8 cellular contexts compared by ENCODE assay signal in genomic region chr5:126676195-126676624, GRCh38.
A peak's percentile ranks its signal among the peaks of the same experiment; 100 is the strongest.
DNase-seq lines count a peak whose midpoint lies in the region; ATAC-seq and TF ChIP-seq lines count a peak whose summit lies in the region.

No MANE protein-coding gene starts in this region.

- H2AFZ ChIP-seq in parathyroid adenoma, result no peak overlapping the region

- no peaks in the 10 kb centered on the region for H3K36me3 ChIP-seq in parathyroid adenoma (ENCODE audit: control insufficient read depth, insufficient read depth, low read length)
- H3K36me3 ChIP-seq in vagina, result no peaks in the 10 kb centered on the region

- H3K4me1 ChIP-seq in parathyroid adenoma (no peaks in the 10 kb centered on the region), vagina (no peaks in the 10 kb centered on the region)

- H3K36me3 Mint-ChIP-seq in activated T-helper 2 cell treated with anti-CD3 and anti-CD28 coated beads, Interferon-gamma antibody, Interleukin-2, Interleukin-4, amounts not matched to agents 10 μg/mL and 5 μg/mL and 100 μg/mL, durations not matched to agents 14 hours and 24 hours and 36 hours (ENCODE audit: low read depth), result no peaks in the 10 kb centered on the region

- H3K27ac Mint-ChIP-seq in activated T-helper 2 cell treated with anti-CD3 and anti-CD28 coated beads, Interferon-gamma antibody, Interleukin-2, Interleukin-4, amounts not matched to agents 10 μg/mL and 5 μg/mL and 100 μg/mL, durations not matched to agents 14 hours and 24 hours and 36 hours, result peak overlapping the region; percentile 8

- H3K27ac ChIP-seq in parathyroid adenoma (no peak overlapping the region), vagina (no peak overlapping the region)

- H3K4me2 ChIP-seq in parathyroid adenoma (ENCODE audit: low read length), result no peak overlapping the region

- H3K27me3 ChIP-seq in parathyroid adenoma (ENCODE audit: control insufficient read depth, insufficient read depth, low read length) (no peaks in the 10 kb centered on the region), vagina (no peaks in the 10 kb centered on the region)

- no peak overlapping the region for H3K4me3 Mint-ChIP-seq in activated T-helper 2 cell treated with anti-CD3 and anti-CD28 coated beads, Interferon-gamma antibody, Interleukin-2, Interleukin-4, amounts not matched to agents 10 μg/mL and 5 μg/mL and 100 μg/mL, durations not matched to agents 14 hours and 24 hours and 36 hours (ENCODE audit: low read depth)

- H3K4me3 ChIP-seq in parathyroid adenoma (ENCODE audit: low read depth, low read length) (no peak overlapping the region), vagina (no peak overlapping the region)

- TF ChIP-seq CTCF in parathyroid adenoma (IDR thresholded peaks at IDR 0.05) (peak; percentile 81), vagina (IDR thresholded peaks at IDR 0.05) (peak; percentile 27 to 77 (median 73))

- peaks cover 6% of the 10 kb centered on the region for H3K9me3 Mint-ChIP-seq in activated T-helper 2 cell treated with anti-CD3 and anti-CD28 coated beads, Interferon-gamma antibody, Interleukin-2, Interleukin-4, amounts not matched to agents 10 μg/mL and 5 μg/mL and 100 μg/mL, durations not matched to agents 14 hours and 24 hours and 36 hours

- H3K79me2 ChIP-seq in parathyroid adenoma, result no peaks in the 10 kb centered on the region

- no peaks in the 10 kb centered on the region for H3K27me3 Mint-ChIP-seq in activated T-helper 2 cell treated with anti-CD3 and anti-CD28 coated beads, Interferon-gamma antibody, Interleukin-2, Interleukin-4, amounts not matched to agents 10 μg/mL and 5 μg/mL and 100 μg/mL, durations not matched to agents 14 hours and 24 hours and 36 hours (ENCODE audit: low read depth)

- H3K4me1 Mint-ChIP-seq in activated T-helper 2 cell treated with anti-CD3 and anti-CD28 coated beads, Interferon-gamma antibody, Interleukin-2, Interleukin-4, amounts not matched to agents 10 μg/mL and 5 μg/mL and 100 μg/mL, durations not matched to agents 14 hours and 24 hours and 36 hours (ENCODE audit: low read depth), result peaks cover 19% of the 10 kb centered on the region

- no peak for TF ChIP-seq POLR2A in vagina (IDR thresholded peaks at IDR 0.05)

- DNase-seq in DMS 273 (lab: John Stamatoyannopoulos, UW; ENCODE audit: unreplicated experiment), result peak; percentile 87
- peak; percentile 72 for DNase-seq in HuH-7.5 (ENCODE audit: low spot score)
- peak; percentile 74 for DNase-seq in RPMI8226
- peak; percentile 57 for DNase-seq in activated T-helper 2 cell treated with anti-CD3 and anti-CD28 coated beads, Interferon-gamma antibody, Interleukin-2, Interleukin-4, amounts not matched to agents 10 μg/mL and 5 μg/mL and 100 μg/mL, durations not matched to agents 14 hours and 24 hours and 36 hours (ENCODE audit: low spot score)
- peak; percentile 27 for DNase-seq in foreskin melanocyte
- DNase-seq in vagina (ENCODE audit: extremely low spot score in 2 of 2), result no peak

- peak; percentile 71 for ATAC-seq in GM21515 (IDR thresholded peaks at IDR 0.05; ENCODE audit: unreplicated experiment)

- H3K9ac ChIP-seq in parathyroid adenoma, result no peak overlapping the region

- H3K9me3 ChIP-seq in parathyroid adenoma (ENCODE audit: control insufficient read depth, low read length), result no peaks in the 10 kb centered on the region
- no peaks in the 10 kb centered on the region for H3K9me3 ChIP-seq in vagina

- intact Hi-C loops in activated T-helper 2 cell treated with anti-CD3 and anti-CD28 coated beads, Interferon-gamma antibody, Interleukin-2, Interleukin-4, amounts not matched to agents 10 μg/mL and 5 μg/mL and 100 μg/mL, durations not matched to agents 14 hours and 24 hours and 36 hours (cut with micrococcal nuclease), result loop anchor here (1.0 to 5.0 kb wide), 3 partner anchors 104 to 356 kb away; partner anchors contain the start of gene MARCHF3
- intact Hi-C loops in vagina (cut with DNase I), result loop anchor here (5.0 kb wide), 1 partner anchor 101 kb away; the partner anchor contains the start of gene LMNB1

Comparison
In these comparisons a context has a peak if more than half of its experiments do, and no peak if none do; other contexts are left out.
1. DNase-seq: peak in DMS 273 (single experiment), HuH-7.5 (single experiment), RPMI8226 (single experiment), activated T-helper 2 cell treated with anti-CD3 and anti-CD28 coated beads, Interferon-gamma antibody, Interleukin-2, Interleukin-4, amounts not matched to agents 10 μg/mL and 5 μg/mL and 100 μg/mL, durations not matched to agents 14 hours and 24 hours and 36 hours (single experiment) and foreskin melanocyte (single experiment); none in vagina (0 of 2).